Comparison of ENCODE assay signal across 25 cellular contexts in the genomic region with DNA sequence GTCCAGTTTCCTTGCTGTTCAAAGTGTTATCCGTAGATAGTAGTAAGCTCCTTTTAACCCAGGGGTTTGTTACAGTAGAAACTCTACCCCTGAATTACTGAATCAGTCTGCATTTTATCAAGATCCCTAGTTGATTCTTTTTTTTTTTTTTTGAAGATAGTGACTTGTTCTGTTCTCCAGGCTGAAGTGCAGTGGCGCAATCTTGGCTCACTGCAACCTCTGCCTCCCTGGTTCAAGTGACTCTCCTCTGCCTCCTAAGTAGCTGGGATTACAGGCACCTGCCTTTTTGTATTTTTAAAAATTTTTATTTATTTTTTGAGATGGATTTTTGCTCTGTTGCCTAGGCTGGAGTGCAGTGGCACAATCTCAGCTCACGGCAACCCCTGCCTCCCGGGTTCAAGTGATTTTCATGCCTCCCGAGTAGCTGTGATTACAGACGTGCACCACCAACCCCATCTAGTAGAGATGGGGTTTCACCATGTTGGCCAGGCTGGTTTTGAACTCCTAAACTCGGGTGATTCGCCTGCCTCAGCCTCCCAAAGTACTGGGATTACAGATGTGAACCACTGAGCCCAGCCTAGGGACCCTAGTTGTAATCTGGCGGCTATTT. TPM values are rescaled to one million over a fixed set of nuclear protein-coding genes. Genes with fewer than 3 reads are reported as not detected.
DNase-seq lines count a peak whose midpoint lies in the region; ATAC-seq and TF ChIP-seq lines count a peak whose summit lies in the region.
"Had no signal": no experiment of that assay in that cellular context is flagged by ENCODE, and none has a peak within 500 bp of the region (broad histone marks: within the 10 kb centered on the region; RNA-seq: fewer than 3 reads in every experiment).

No MANE protein-coding gene starts in this region.

- no peak for TF ChIP-seq CTCF in IMR-90 (conservative IDR thresholded peaks at IDR 0.05; ENCODE audit: low read depth, low read length)
- no peak for TF ChIP-seq CTCF in foreskin fibroblast (IDR thresholded peaks at IDR 0.05; ENCODE audit: low read depth, low read length)

- H3K4me1 ChIP-seq in IMR-90 (ENCODE audit: control insufficient read depth, insufficient read depth, low read length) (no peaks in the 10 kb centered on the region), adipocyte (ENCODE audit: control insufficient read depth, insufficient read depth, low read length) (peaks cover 9% of the 10 kb centered on the region)

- H4K5ac ChIP-seq in IMR-90 (ENCODE audit: low read depth, low read length), result no peak overlapping the region

- H3K4ac ChIP-seq in IMR-90 (ENCODE audit: low read depth, low read length), result no peak overlapping the region

- dilution Hi-C loops in IMR-90 (cut with HindIII; ENCODE audit: low sequenced_read_pairs, unreplicated experiment), result no loop called here

- H3K4me2 ChIP-seq in IMR-90 (ENCODE audit: low read depth, low read length), result no peak overlapping the region

- H3K27me3 ChIP-seq in IMR-90 (ENCODE audit: control insufficient read depth, insufficient read depth, low read length), result no peaks in the 10 kb centered on the region
- H3K27me3 ChIP-seq in adipocyte (replicated peaks; ENCODE audit: control insufficient read depth, insufficient read depth, low read length), result no peaks in the 10 kb centered on the region
- no peaks in the 10 kb centered on the region for H3K27me3 ChIP-seq in H7 (ENCODE audit: control insufficient read depth, insufficient read depth, low read length)

- H2BK120ac ChIP-seq in IMR-90 (ENCODE audit: low read depth, low read length), result no peak overlapping the region

- WGBS in IMR-90 (ENCODE audit: extremely low coverage in 2 of 2, insufficient read length in 1 of 2), 2 experiments, result 100% methylated on average over 2 of the region's 9 CpGs; no CpG with 5 or more reads in 1 of the 2 experiments

- H3K9me3 ChIP-seq in IMR-90 (ENCODE audit: control insufficient read depth, insufficient read depth, low read length) (no peaks in the 10 kb centered on the region), adipocyte (ENCODE audit: control insufficient read depth, low read length) (no peaks in the 10 kb centered on the region)

- H4K20me1 ChIP-seq in IMR-90 (ENCODE audit: insufficient read depth, low read length), result peaks cover 56% of the 10 kb centered on the region

- POLR2A ChIA-PET in IMR-90 (lab: Charles Lee; ENCODE audit: unreplicated experiment), result no interaction called here

- no peak overlapping the region for H2AFZ ChIP-seq in IMR-90 (replicated peaks; ENCODE audit: low read length, poor library complexity)

- no peak overlapping the region for H4K91ac ChIP-seq in IMR-90 (ENCODE audit: insufficient read depth, low read depth, low read length)

- no peak overlapping the region for H2BK20ac ChIP-seq in IMR-90 (ENCODE audit: low read depth, low read length)

- H4K8ac ChIP-seq in IMR-90 (ENCODE audit: low read depth in 2 of 2, low read length in 2 of 2), result no peak overlapping the region

- peaks cover 22 to 63% of the 10 kb centered on the region in 2 experiments for H3K79me1 ChIP-seq in IMR-90 (ENCODE audit: low read depth in 1 of 2, low read length in 2 of 2)

- CTCF ChIA-PET in IMR-90 (lab: Yijun Ruan, JAX), result no interaction called here

- TF ChIP-seq RAD21 in IMR-90 (IDR thresholded peaks at IDR 0.05; ENCODE audit: low read length), result no peak

- H2AK5ac ChIP-seq in IMR-90 (ENCODE audit: low read depth, low read length), result no peak overlapping the region

- H3K14ac ChIP-seq in IMR-90 (replicated peaks; ENCODE audit: low read depth, low read length), result no peak overlapping the region

- TF ChIP-seq POLR2A in IMR-90 (IDR thresholded peaks at IDR 0.05; ENCODE audit: low read depth, low read length), result no peak

- H3K36me3 ChIP-seq in IMR-90 (ENCODE audit: control insufficient read depth, insufficient read depth, low read length), result peaks cover under 1% of the 10 kb centered on the region; the same call in 1 of the 2 replicates
- H3K36me3 ChIP-seq in adipocyte (ENCODE audit: control insufficient read depth, insufficient read depth, low read length, severe bottlenecking), result peaks cover 16% of the 10 kb centered on the region
- no peaks in the 10 kb centered on the region for H3K36me3 ChIP-seq in H7 (replicated peaks; ENCODE audit: control insufficient read depth, insufficient read depth, low read length)

- peaks cover 7% of the 10 kb centered on the region for H3K9me1 ChIP-seq in IMR-90 (ENCODE audit: insufficient read depth, low read length)

- DNase-seq in IMR-90 (peak; percentile 24), adipocyte (ENCODE audit: low read depth) (peak; percentile 26), foreskin fibroblast (peak; percentile 23 to 35), renal cortical epithelial cell (ENCODE audit: low read depth) (peak; percentile 40), H7 (no peak), activated T-cell treated with anti-CD3 and anti-CD28 coated beads for 4 hours (no peak), hepatic stellate cell (ENCODE audit: low spot score) (no peak)
- DNase-seq: activated CD4-positive, alpha-beta T cell treated with anti-CD3 and anti-CD28 coated beads for 1 hour; CD4-positive, alpha-beta T cell; effector CD4-positive, alpha-beta T cell; erythroblast; H9; natural killer cell; NCI-H1694 treated with DMSO at 0.1 percent for 48 hours; NCI-H2227 treated with DMSO at 0.1 percent for 48 hours; NCI-H774; right cardiac atrium; SHP77; stimulated activated CD8-positive, alpha-beta memory T cell treated with anti-CD3 and anti-CD28 coated beads, Interleukin-4, amount 100 ng/mL, for 48 hours; SW 1271 had no signal

- H3K18ac ChIP-seq in IMR-90 (ENCODE audit: low read depth, low read length), result no peak overlapping the region

- H3K4me3 ChIP-seq in IMR-90 (ENCODE audit: insufficient read depth, low read depth, low read length) (no peak overlapping the region), adipocyte (ENCODE audit: low read length) (no peak overlapping the region), foreskin fibroblast (ENCODE audit: low read depth in 1 of 2, low read length in 2 of 2) (no peak overlapping the region), H7 (ENCODE audit: insufficient read depth, low read depth, low read length) (no peak overlapping the region)

- no peak overlapping the region for H2AK9ac ChIP-seq in IMR-90 (replicated peaks; ENCODE audit: low read depth, low read length, poor library complexity)

- no peak for ATAC-seq in IMR-90 (ENCODE audit: low read depth)
- ATAC-seq: natural killer cell, right cardiac atrium had no signal

- no peak overlapping the region for H2BK15ac ChIP-seq in IMR-90 (ENCODE audit: low read depth, low read length)

- H3K23ac ChIP-seq in IMR-90 (ENCODE audit: low read depth, low read length), result no peak overlapping the region

- H2BK5ac ChIP-seq in IMR-90 (ENCODE audit: low read depth, low read length, poor library complexity, severe bottlenecking), result no peak overlapping the region

- no peak overlapping the region for H3K9ac ChIP-seq in IMR-90 (ENCODE audit: low read depth, low read length)
- H3K9ac ChIP-seq in adipocyte (ENCODE audit: low read length), result no peak overlapping the region

- H3K27ac ChIP-seq in IMR-90 (ENCODE audit: insufficient read depth, low read length), result no peak overlapping the region

- BruUV-seq in IMR-90 (replicated peaks; lab: Mats Ljungman, UMichigan), result no TSS peak

- in situ Hi-C loops in IMR-90 (cut with MboI; ENCODE audit: low sequenced_read_pairs), result no loop called here

- no peak overlapping the region for H3K56ac ChIP-seq in IMR-90 (ENCODE audit: extremely low read depth, insufficient read depth, low read length)

- intact Hi-C loops in IMR-90 (cut with micrococcal nuclease), result no loop called here

TF ChIP-seq in IMR-90, 13 proteins besides CTCF, POLR2A, EP300 and RAD21:
- TF ChIP-seq BHLHE40 (IDR thresholded peaks at IDR 0.05; ENCODE audit: low read depth, low read length) (no peak), CEBPB (IDR thresholded peaks at IDR 0.05; ENCODE audit: low read depth, low read length) (peak; percentile 66), RCOR1 (IDR thresholded peaks at IDR 0.05; ENCODE audit: insufficient replicate concordance, low read length) (no peak), SMC3 (IDR thresholded peaks at IDR 0.05; ENCODE audit: low read depth, low read length) (no peak)
- TF ChIP-seq, protein P1, sequence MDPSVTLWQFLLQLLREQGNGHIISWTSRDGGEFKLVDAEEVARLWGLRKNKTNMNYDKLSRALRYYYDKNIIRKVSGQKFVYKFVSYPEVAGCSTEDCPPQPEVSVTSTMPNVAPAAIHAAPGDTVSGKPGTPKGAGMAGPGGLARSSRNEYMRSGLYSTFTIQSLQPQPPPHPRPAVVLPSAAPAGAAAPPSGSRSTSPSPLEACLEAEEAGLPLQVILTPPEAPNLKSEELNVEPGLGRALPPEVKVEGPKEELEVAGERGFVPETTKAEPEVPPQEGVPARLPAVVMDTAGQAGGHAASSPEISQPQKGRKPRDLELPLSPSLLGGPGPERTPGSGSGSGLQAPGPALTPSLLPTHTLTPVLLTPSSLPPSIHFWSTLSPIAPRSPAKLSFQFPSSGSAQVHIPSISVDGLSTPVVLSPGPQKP (IDR thresholded peaks at IDR 0.05; ENCODE audit: borderline replicate concordance, low read depth, low read length), result no peak

RNA-seq across cellular contexts. Expression of a gene that starts 10.5 kb away (rescaled TPM):
- total RNA-seq in IMR-90 (2012; rRNA removed), result 41.7 and 42.5 TPM in 2 replicates
- 8.9 and 11.3 TPM in 2 replicates for polyA plus RNA-seq in IMR-90 (2012; rRNA removed)
- 2.5 and 3.1 TPM in 2 replicates for polyA plus RNA-seq in IMR-90 (2012; cell fraction: cytosol; rRNA removed)
- polyA plus RNA-seq in IMR-90 (2012; cell fraction: nucleus; rRNA removed; ENCODE audit: low replicate concordance), result 1.9 and 13.0 TPM in 2 replicates
- 34.7 and 61.2 TPM in 2 replicates for total RNA-seq in renal cortical epithelial cell
- 23.1 and 24.7 TPM in 2 replicates for total RNA-seq in H7 (2014; rRNA removed; shearing (Covaris generic))

RNA-seq across cellular contexts. Expression of a gene that starts 14.7 kb away (rescaled TPM):
- total RNA-seq in IMR-90 (2012; rRNA removed) (not detected in 2 replicates), renal cortical epithelial cell (not detected in 2 replicates)
- polyA plus RNA-seq in IMR-90 (2012; rRNA removed), result not detected in 2 replicates
- polyA plus RNA-seq in IMR-90 (2012; cell fraction: cytosol; rRNA removed), result not detected in 2 replicates
- not detected in 2 replicates for polyA plus RNA-seq in IMR-90 (2012; cell fraction: nucleus; rRNA removed; ENCODE audit: low replicate concordance)
- not detected in 2 replicates for total RNA-seq in H7 (2014; rRNA removed; shearing (Covaris generic))
- total RNA-seq: astrocyte; CD4-positive, alpha-beta T cell; cerebellum; G401; H9; mesothelial cell of epicardium; natural killer cell; osteoblast; right cardiac atrium had no signal

Comparison
In these comparisons a context has a peak if more than half of its experiments do, and no peak if none do; other contexts are left out.
1. DNase-seq: peak in IMR-90 (single experiment), adipocyte (single experiment), foreskin fibroblast (2 of 2) and renal cortical epithelial cell (single experiment); none in H7 (single experiment), activated T-cell treated with anti-CD3 and anti-CD28 coated beads for 4 hours (single experiment) and hepatic stellate cell (single experiment).